In genomic region chr10:23069019-23069665, GRCh38 we compare ENCODE assay signal across 16 cellular contexts. TPM values are rescaled to one million over a fixed set of nuclear protein-coding genes. Genes with fewer than 3 reads are reported as not detected.
DNase-seq lines count a peak whose midpoint lies in the region; ATAC-seq and TF ChIP-seq lines count a peak whose summit lies in the region.
"Had no signal": no experiment of that assay in that cellular context is flagged by ENCODE, and none has a peak within 500 bp of the region (broad histone marks: within the 10 kb centered on the region; RNA-seq: fewer than 3 reads in every experiment).

No MANE protein-coding gene starts in this region.

- peak; percentile 5 for DNase-seq in activated naive CD8-positive, alpha-beta T cell treated with anti-CD3 and anti-CD28 coated beads, Interleukin-2, amount 50 U/mL, for 24 hours
- DNase-seq in activated naive CD8-positive, alpha-beta T cell treated with anti-CD3 and anti-CD28 coated beads for 36 hours, result no peak
- DNase-seq: CD4-positive, CD25-positive, alpha-beta regulatory T cell; DND-41; GDM1; MG63; NCI-H1092 treated with DMSO at 0.1 percent for 48 hours; NCI-H1694; NCI-H2107; NCI-H69; PC-3 had no signal

- no peak for TF ChIP-seq POLR2A in GM18505 (IDR thresholded peaks at IDR 0.05; ENCODE audit: borderline replicate concordance, extremely low read depth, insufficient read depth, insufficient read length)

- no peak overlapping the region for H3K27ac Mint-ChIP-seq in activated naive CD8-positive, alpha-beta T cell treated with anti-CD3 and anti-CD28 coated beads, Interleukin-2, amount 50 U/mL, for 24 hours
- H3K27ac Mint-ChIP-seq in activated naive CD8-positive, alpha-beta T cell treated with anti-CD3 and anti-CD28 coated beads for 36 hours, result no peak overlapping the region
- H3K27ac Mint-ChIP-seq in activated T-helper 17 cell treated with anti-CD3 and anti-CD28 coated beads, Interleukin-2, amount 50 U/mL, for 72 hours, result peak overlapping the region; percentile 27
- H3K27ac Mint-ChIP-seq in stimulated activated memory B cell treated with anti-CD40 and anti-IgM and Interleukin-4, amounts not matched to agents 10 μg/mL and 1 μg/mL and 100 μg/mL, for 72 hours, result no peak overlapping the region
- H3K27ac Mint-ChIP-seq: CD4-positive, CD25-positive, alpha-beta regulatory T cell had no signal

- H3K4me1 Mint-ChIP-seq in activated naive CD8-positive, alpha-beta T cell treated with anti-CD3 and anti-CD28 coated beads, Interleukin-2, amount 50 U/mL, for 24 hours, result no peaks in the 10 kb centered on the region
- peaks cover 3% of the 10 kb centered on the region for H3K4me1 Mint-ChIP-seq in activated naive CD8-positive, alpha-beta T cell treated with anti-CD3 and anti-CD28 coated beads for 36 hours
- no peaks in the 10 kb centered on the region for H3K4me1 Mint-ChIP-seq in activated T-helper 17 cell treated with anti-CD3 and anti-CD28 coated beads, Interleukin-2, amount 50 U/mL, for 72 hours
- peaks cover 9% of the 10 kb centered on the region for H3K4me1 Mint-ChIP-seq in stimulated activated memory B cell treated with anti-CD40 and anti-IgM and Interleukin-4, amounts not matched to agents 10 μg/mL and 1 μg/mL and 100 μg/mL, for 72 hours

- ATAC-seq in activated naive CD8-positive, alpha-beta T cell treated with anti-CD3 and anti-CD28 coated beads, Interleukin-2, amount 50 U/mL, for 24 hours, result peak; percentile 37
- ATAC-seq in GM19023 (IDR thresholded peaks at IDR 0.05; ENCODE audit: unreplicated experiment) (peak; percentile 45), GM18505 (IDR thresholded peaks at IDR 0.05; ENCODE audit: unreplicated experiment) (no peak), HG03378 (IDR thresholded peaks at IDR 0.05; ENCODE audit: unreplicated experiment) (no peak)
- peak; percentile 81 for ATAC-seq in activated T-helper 17 cell treated with anti-CD3 and anti-CD28 coated beads, Interleukin-2, amount 50 U/mL, for 72 hours (replicated peaks)
- ATAC-seq in stimulated activated memory B cell treated with anti-CD40 and anti-IgM and Interleukin-4, amounts not matched to agents 10 μg/mL and 1 μg/mL and 100 μg/mL, for 72 hours, result peak; percentile 66

- H3K36me3 Mint-ChIP-seq in activated naive CD8-positive, alpha-beta T cell treated with anti-CD3 and anti-CD28 coated beads, Interleukin-2, amount 50 U/mL, for 24 hours (ENCODE audit: low read depth), result no peaks in the 10 kb centered on the region
- H3K36me3 Mint-ChIP-seq in activated naive CD8-positive, alpha-beta T cell treated with anti-CD3 and anti-CD28 coated beads for 36 hours, result no peaks in the 10 kb centered on the region
- no peaks in the 10 kb centered on the region for H3K36me3 Mint-ChIP-seq in activated T-helper 17 cell treated with anti-CD3 and anti-CD28 coated beads, Interleukin-2, amount 50 U/mL, for 72 hours (ENCODE audit: low read depth)
- H3K36me3 Mint-ChIP-seq in stimulated activated memory B cell treated with anti-CD40 and anti-IgM and Interleukin-4, amounts not matched to agents 10 μg/mL and 1 μg/mL and 100 μg/mL, for 72 hours, result no peaks in the 10 kb centered on the region
- H3K36me3 Mint-ChIP-seq: CD4-positive, CD25-positive, alpha-beta regulatory T cell had no signal

- H3K9me3 Mint-ChIP-seq in activated naive CD8-positive, alpha-beta T cell treated with anti-CD3 and anti-CD28 coated beads, Interleukin-2, amount 50 U/mL, for 24 hours, result no peaks in the 10 kb centered on the region
- no peaks in the 10 kb centered on the region for H3K9me3 Mint-ChIP-seq in activated naive CD8-positive, alpha-beta T cell treated with anti-CD3 and anti-CD28 coated beads for 36 hours
- no peaks in the 10 kb centered on the region for H3K9me3 Mint-ChIP-seq in activated T-helper 17 cell treated with anti-CD3 and anti-CD28 coated beads, Interleukin-2, amount 50 U/mL, for 72 hours
- no peaks in the 10 kb centered on the region for H3K9me3 Mint-ChIP-seq in stimulated activated memory B cell treated with anti-CD40 and anti-IgM and Interleukin-4, amounts not matched to agents 10 μg/mL and 1 μg/mL and 100 μg/mL, for 72 hours
- H3K9me3 Mint-ChIP-seq: CD4-positive, CD25-positive, alpha-beta regulatory T cell had no signal

- H3K27me3 Mint-ChIP-seq in activated naive CD8-positive, alpha-beta T cell treated with anti-CD3 and anti-CD28 coated beads, Interleukin-2, amount 50 U/mL, for 24 hours, result peaks cover 2% of the 10 kb centered on the region
- H3K27me3 Mint-ChIP-seq in activated naive CD8-positive, alpha-beta T cell treated with anti-CD3 and anti-CD28 coated beads for 36 hours, result peaks cover 8% of the 10 kb centered on the region
- peaks cover 3% of the 10 kb centered on the region for H3K27me3 Mint-ChIP-seq in activated T-helper 17 cell treated with anti-CD3 and anti-CD28 coated beads, Interleukin-2, amount 50 U/mL, for 72 hours
- peaks cover 12% of the 10 kb centered on the region for H3K27me3 Mint-ChIP-seq in stimulated activated memory B cell treated with anti-CD40 and anti-IgM and Interleukin-4, amounts not matched to agents 10 μg/mL and 1 μg/mL and 100 μg/mL, for 72 hours

- H3K4me3 Mint-ChIP-seq in activated naive CD8-positive, alpha-beta T cell treated with anti-CD3 and anti-CD28 coated beads, Interleukin-2, amount 50 U/mL, for 24 hours, result no peak overlapping the region
- no peak overlapping the region for H3K4me3 Mint-ChIP-seq in activated naive CD8-positive, alpha-beta T cell treated with anti-CD3 and anti-CD28 coated beads for 36 hours
- H3K4me3 Mint-ChIP-seq in activated T-helper 17 cell treated with anti-CD3 and anti-CD28 coated beads, Interleukin-2, amount 50 U/mL, for 72 hours, result no peak overlapping the region
- no peak overlapping the region for H3K4me3 Mint-ChIP-seq in stimulated activated memory B cell treated with anti-CD40 and anti-IgM and Interleukin-4, amounts not matched to agents 10 μg/mL and 1 μg/mL and 100 μg/mL, for 72 hours
- H3K4me3 Mint-ChIP-seq: CD4-positive, CD25-positive, alpha-beta regulatory T cell had no signal

RNA-seq across cellular contexts. Expression of gene MSRB2, which starts 26.2 kb away (rescaled TPM):
- 1 to 10 TPM; 6.3 to 7.9 TPM for total RNA-seq in activated naive CD8-positive, alpha-beta T cell treated with anti-CD3 and anti-CD28 coated beads for 36 hours
- total RNA-seq in activated T-helper 17 cell treated with anti-CD3 and anti-CD28 coated beads, Interleukin-2, amount 50 U/mL, for 72 hours, result 10 to 100 TPM in 1 of 2 donors, 1 to 10 TPM in 1; 6.0 to 14.2 TPM

Comparison
In these comparisons a context has a peak if more than half of its experiments do, and no peak if none do; other contexts are left out.
1. ATAC-seq: peak in activated naive CD8-positive, alpha-beta T cell treated with anti-CD3 and anti-CD28 coated beads, Interleukin-2, amount 50 U/mL, for 24 hours (single experiment), GM19023 (single experiment), activated T-helper 17 cell treated with anti-CD3 and anti-CD28 coated beads, Interleukin-2, amount 50 U/mL, for 72 hours (single experiment) and stimulated activated memory B cell treated with anti-CD40 and anti-IgM and Interleukin-4, amounts not matched to agents 10 μg/mL and 1 μg/mL and 100 μg/mL, for 72 hours (single experiment); none in GM18505 (single experiment) and HG03378 (single experiment).